Comparison of ENCODE assay signal across 19 cellular contexts in genomic region chr12:132393245-132393795, GRCh38.
A peak's percentile ranks its signal among the peaks of the same experiment; 100 is the strongest.
DNase-seq lines count a peak whose midpoint lies in the region; ATAC-seq, FAIRE-seq and TF ChIP-seq lines count a peak whose summit lies in the region.
"Had no signal": no experiment of that assay in that cellular context is flagged by ENCODE, and none has a peak within 500 bp of the region (broad histone marks: within the 10 kb centered on the region; RNA-seq: fewer than 3 reads in every experiment).

No MANE protein-coding gene starts in this region.

- H3K4me3 ChIP-seq in K562 (no peak overlapping the region), sigmoid colon (no peak overlapping the region)
- H3K4me3 ChIP-seq: ascending aorta, SJSA1, testis had no signal

- H3K9me3 Mint-ChIP-seq in Calu3 (ENCODE audit: low read depth, unreplicated experiment), result no peaks in the 10 kb centered on the region
- no peaks in the 10 kb centered on the region for H3K9me3 Mint-ChIP-seq in osteocyte (ENCODE audit: unreplicated experiment)

- H2AFZ ChIP-seq in K562 (ENCODE audit: low read depth, low read length), result no peak overlapping the region

- TF ChIP-seq EP300 in K562 (IDR thresholded peaks at IDR 0.05; ENCODE audit: low read length) (no peak), sigmoid colon (IDR thresholded peaks at IDR 0.05) (no peak)

- 4% methylated on average over 19 of the region's 19 CpGs for WGBS in K562 (ENCODE audit: insufficient coverage, low coverage, missing lambda C conversion rate)
- WGBS in sigmoid colon, 2 donors, result 60 to 65% methylated on average over 19 of the region's 19 CpGs

- TF ChIP-seq POLR2A in K562 (conservative IDR thresholded peaks at IDR 0.05), result no peak
- no peak for TF ChIP-seq POLR2A in sigmoid colon (IDR thresholded peaks at IDR 0.05)

- H3K27ac ChIP-seq in K562 (ENCODE audit: extremely low read depth, low read depth, low read length), result peak overlapping the region; percentile 47; the same call in 1 of the 3 replicates
- no peak overlapping the region for H3K27ac ChIP-seq in sigmoid colon
- H3K27ac ChIP-seq: ascending aorta, SJSA1, testis had no signal

- peaks cover 14 to 42% of the 10 kb centered on the region in 2 experiments; a peak in 4 of 5 replicates for H3K4me1 ChIP-seq in K562 (replicated peaks in 1 of 2; ENCODE audit: control insufficient read depth in 2 of 2, insufficient read depth in 2 of 2, low read length in 2 of 2)
- no peaks in the 10 kb centered on the region for H3K4me1 ChIP-seq in sigmoid colon
- H3K4me1 ChIP-seq: ascending aorta, SJSA1, testis had no signal

- H3K79me2 ChIP-seq in K562 (ENCODE audit: control insufficient read depth, insufficient read depth, low read length), result no peaks in the 10 kb centered on the region

- peak overlapping the region; percentile 36 for H3K4me3 Mint-ChIP-seq in Calu3 (ENCODE audit: low read depth, unreplicated experiment)
- H3K4me3 Mint-ChIP-seq in osteocyte (ENCODE audit: unreplicated experiment), result no peak overlapping the region
- H3K4me3 Mint-ChIP-seq: activated CD4-positive, alpha-beta T cell treated with anti-CD3 and anti-CD28 coated beads for 36 hours; B cell had no signal

- H3K9me1 ChIP-seq in K562 (ENCODE audit: control insufficient read depth, insufficient read depth, low read length), result no peaks in the 10 kb centered on the region

- no peak for TF ChIP-seq CTCF in Calu3 (IDR thresholded peaks at IDR 0.05; ENCODE audit: unreplicated experiment)
- no peak for TF ChIP-seq CTCF in K562 (IDR thresholded peaks at IDR 0.05 in 2 of 3, conservative IDR thresholded peaks at IDR 0.05 in 1 of 3; ENCODE audit: insufficient read depth in 2 of 3, low read depth in 1 of 3, low read length in 3 of 3)
- TF ChIP-seq CTCF in sigmoid colon (IDR thresholded peaks at IDR 0.05), result no peak
- no peak for TF ChIP-seq CTCF in osteocyte (IDR thresholded peaks at IDR 0.05)

- POLR2A ChIA-PET in K562 (lab: Yijun Ruan, JAX), result interaction anchor here (0.7 kb wide), 1 partner anchor 11 kb away, joined by 3 read pairs; no protein-coding TSS in a partner anchor

- BruUV-seq in Calu3 (replicated peaks; lab: Mats Ljungman, UMichigan) (no TSS peak), K562 (replicated peaks; lab: Mats Ljungman, UMichigan) (no TSS peak)

- peak overlapping the region; percentile 66 for H3K4me2 ChIP-seq in K562 (ENCODE audit: insufficient read depth, low read length)

- CTCF ChIA-PET in Calu3 (lab: Charles Lee), result interaction anchor here (0.6 kb wide), 1 partner anchor 136 kb away, joined by 4 read pairs; no protein-coding TSS in a partner anchor
- CTCF ChIA-PET in K562 (lab: Yijun Ruan, JAX; ENCODE audit: low intra/inter-chr PET ratio), result no interaction called here

- no peak for TF ChIP-seq RAD21 in K562 (CRISPR knock-in tag; conservative IDR thresholded peaks at IDR 0.05 in 1 of 2, IDR thresholded peaks at IDR 0.05 in 1 of 2)

- intact Hi-C loops in Calu3 (cut with micrococcal nuclease; ENCODE audit: unreplicated experiment), result no loop called here
- intact Hi-C loops in K562 (cut with micrococcal nuclease), result no loop called here
- intact Hi-C loops in sigmoid colon (cut with DNase I), result no loop called here

- H3K4me1 Mint-ChIP-seq in Calu3 (ENCODE audit: low read depth, unreplicated experiment), result peaks cover 28% of the 10 kb centered on the region
- no peaks in the 10 kb centered on the region for H3K4me1 Mint-ChIP-seq in osteocyte (ENCODE audit: unreplicated experiment)
- H3K4me1 Mint-ChIP-seq: activated CD4-positive, alpha-beta T cell treated with anti-CD3 and anti-CD28 coated beads for 36 hours; B cell had no signal

- no peaks in the 10 kb centered on the region; the same call in 1 of the 2 replicates for H4K20me1 ChIP-seq in K562 (replicated peaks; ENCODE audit: control insufficient read depth, insufficient read depth, low read length)

- H3K27me3 ChIP-seq in K562 (ENCODE audit: control insufficient read depth in 2 of 2, insufficient read depth in 2 of 2, low read length in 2 of 2), result peaks cover 9 to 65% of the 10 kb centered on the region in 2 experiments; a peak in 3 of 5 replicates
- H3K27me3 ChIP-seq in sigmoid colon, result peaks cover 7 to 72% (median 32%) of the 10 kb centered on the region in 3 donors
- H3K27me3 ChIP-seq: ascending aorta, testis had no signal

- peaks cover 6% of the 10 kb centered on the region for H3K9me3 ChIP-seq in K562 (replicated peaks; ENCODE audit: control insufficient read depth, insufficient read depth, low read depth, low read length)
- H3K9me3 ChIP-seq in sigmoid colon, result no peaks in the 10 kb centered on the region
- H3K9me3 ChIP-seq: ascending aorta, testis had no signal

- in situ Hi-C loops in K562 (cut with MboI), result no loop called here

- no peaks in the 10 kb centered on the region for H3K36me3 ChIP-seq in K562 (ENCODE audit: control insufficient read depth, insufficient read depth, low read length)
- no peaks in the 10 kb centered on the region for H3K36me3 ChIP-seq in sigmoid colon
- H3K36me3 ChIP-seq: ascending aorta, SJSA1 had no signal

- H3K27me3 Mint-ChIP-seq in Calu3 (ENCODE audit: unreplicated experiment), result peaks cover 96% of the 10 kb centered on the region
- peaks cover 8% of the 10 kb centered on the region for H3K27me3 Mint-ChIP-seq in osteocyte (ENCODE audit: unreplicated experiment)

- peak overlapping the region; percentile 35 to 45; a peak in 2 of 4 replicates for H3K9ac ChIP-seq in K562 (ENCODE audit: insufficient read depth in 1 of 2, low read depth in 2 of 2, low read length in 2 of 2)

- FAIRE-seq in HTR-8/SVneo (lab: Jason Lieb, UNC), result peak; percentile 62
- FAIRE-seq in K562 (lab: Jason Lieb, UNC), result peak; percentile 51
- FAIRE-seq: colon had no signal

- H3K27ac Mint-ChIP-seq in Calu3 (ENCODE audit: unreplicated experiment), result peak overlapping the region; percentile 44
- no peak overlapping the region for H3K27ac Mint-ChIP-seq in osteocyte (ENCODE audit: unreplicated experiment)
- H3K27ac Mint-ChIP-seq: activated CD4-positive, alpha-beta T cell treated with anti-CD3 and anti-CD28 coated beads for 36 hours; B cell had no signal

- H3K36me3 Mint-ChIP-seq in Calu3 (ENCODE audit: insufficient read depth, unreplicated experiment) (peaks cover 8% of the 10 kb centered on the region), osteocyte (ENCODE audit: unreplicated experiment) (no peaks in the 10 kb centered on the region)

- peak; percentile 90 for ATAC-seq in K562

- DNase-seq in Calu3 (peak; percentile 68), HTR-8/SVneo (ENCODE audit: insufficient read length, low spot score) (peak; percentile 70), K562 (ENCODE audit: extremely low read depth in 1 of 4, low spot score in 3 of 4) (peak; percentile 51 to 65 (median 62)), sigmoid colon (peak; percentile 48), osteocyte (ENCODE audit: extremely low spot score, unreplicated experiment) (no peak), DMS79 (lab: John Stamatoyannopoulos, UW) (no peak)
- no peak for DNase-seq in activated CD4-positive, alpha-beta T cell treated with anti-CD3 and anti-CD28 coated beads, Interleukin-2, amount 50 U/mL, for 48 hours
- DNase-seq: activated CD8-positive, alpha-beta memory T cell treated with anti-CD3 and anti-CD28 coated beads, Interleukin-2, amount 50 U/mL, for 4 hours; MM.1S; NCI-H187; NCI-H446 treated with DMSO at 0.1 percent for 48 hours; occipital lobe; T1000; testis had no signal

TF ChIP-seq in K562, 482 proteins besides CTCF, POLR2A, EP300 and RAD21 (continues in another document):
- TF ChIP-seq ATF3 (IDR thresholded peaks at IDR 0.05) (peak; percentile 90), ATF3 (CRISPR knock-in tag; conservative IDR thresholded peaks at IDR 0.05) (no peak), NEUROD1 (IDR thresholded peaks at IDR 0.05; ENCODE audit: borderline replicate concordance, low read depth, low read length, partially characterized antibody) (peak; percentile 12), JUN (IDR thresholded peaks at IDR 0.05; ENCODE audit: borderline replicate concordance, low read depth, low read length) (peak; percentile 80), JUN (CRISPR knock-in tag; IDR thresholded peaks at IDR 0.05; ENCODE audit: borderline replicate concordance) (no peak), TFAP4 (CRISPR knock-in tag; IDR thresholded peaks at IDR 0.05; ENCODE audit: borderline replicate concordance) (0 out of 2 replicates have a peak, but pooled peaks have one; percentile 9), JUND (IDR thresholded peaks at IDR 0.05; ENCODE audit: borderline replicate concordance, low read depth, low read length) (peak; percentile 83), JUND (tag; IDR thresholded peaks at IDR 0.05; ENCODE audit: borderline replicate concordance, low read depth, low read length) (peak; percentile 87; the same call in 2 of the 3 replicates), CREM (IDR thresholded peaks at IDR 0.05; ENCODE audit: low read depth) (0 out of 2 replicates have a peak, but pooled peaks have one; percentile 43), NRF1 (conservative IDR thresholded peaks at IDR 0.05 in 1 of 2, IDR thresholded peaks at IDR 0.05 in 1 of 2) (no peak), MCM3 (IDR thresholded peaks at IDR 0.05) (no peak), PREB (CRISPR knock-in tag; IDR thresholded peaks at IDR 0.05) (0 out of 2 replicates have a peak, but pooled peaks have one; percentile 77), SRF (CRISPR knock-in tag; IDR thresholded peaks at IDR 0.05) (peak in 1 of 2 experiments; percentile 82; a peak in 1 of 4 replicates)

Comparison
In these comparisons a context has a peak if more than half of its experiments do, and no peak if none do; other contexts are left out.
1. DNase-seq: peak in Calu3 (single experiment), HTR-8/SVneo (single experiment), K562 (4 of 4) and sigmoid colon (single experiment); none in activated CD4-positive, alpha-beta T cell treated with anti-CD3 and anti-CD28 coated beads, Interleukin-2, amount 50 U/mL, for 48 hours (0 of 2), osteocyte (single experiment) and DMS79 (single experiment).